Comparison of ENCODE assay signal across 8 cellular contexts in genomic region chr15:55991841-55992768, GRCh38. TPM values are rescaled to one million over a fixed set of nuclear protein-coding genes. Genes with fewer than 3 reads are reported as not detected.
DNase-seq lines count a peak whose midpoint lies in the region; ATAC-seq and TF ChIP-seq lines count a peak whose summit lies in the region.

No MANE protein-coding gene starts in this region.

- no peaks in the 10 kb centered on the region for H3K79me2 ChIP-seq in KMS-11 (ENCODE audit: insufficient read depth, low read depth)

- H3K27me3 Mint-ChIP-seq in naive thymus-derived CD8-positive, alpha-beta T cell = no peaks in the 10 kb centered on the region

- no peak for TF ChIP-seq CTCF in BE2C (IDR thresholded peaks at IDR 0.05; ENCODE audit: low read depth, low read length)
- TF ChIP-seq CTCF in KMS-11 (conservative IDR thresholded peaks at IDR 0.05; ENCODE audit: low read depth, low read length) = no peak
- no peak for TF ChIP-seq CTCF in colonic mucosa (IDR thresholded peaks at IDR 0.05)

- H4K20me1 ChIP-seq in KMS-11 (ENCODE audit: insufficient read depth) = no peaks in the 10 kb centered on the region

- intact Hi-C loops in colonic mucosa (cut with DNase I) = loop anchor here (10.0 kb wide), 1 partner anchor 253 kb away; the partner anchor contains the start of gene RFX7

- H3K4me1 Mint-ChIP-seq in naive thymus-derived CD8-positive, alpha-beta T cell = peaks cover 2 to 21% (median 17%) of the 10 kb centered on the region in 4 donors

- no peak for ATAC-seq in naive thymus-derived CD8-positive, alpha-beta T cell
- no peak for ATAC-seq in HG02610 (IDR thresholded peaks at IDR 0.05; ENCODE audit: unreplicated experiment)

- H3K27ac ChIP-seq in KMS-11 (no peak overlapping the region), colonic mucosa (peak overlapping the region; percentile 88)

- peak overlapping the region; percentile 96 for H2AFZ ChIP-seq in KMS-11 (ENCODE audit: low read depth)

- peak overlapping the region; percentile 83 for H3K4me3 ChIP-seq in BE2C (ENCODE audit: low read depth, low read length)
- no peak overlapping the region for H3K4me3 ChIP-seq in KMS-11 (IDR thresholded peaks at IDR 0.05; ENCODE audit: insufficient read depth, low read depth, low read length)
- H3K4me3 ChIP-seq in colonic mucosa = peak overlapping the region; percentile 80

- H3K36me3 Mint-ChIP-seq in naive thymus-derived CD8-positive, alpha-beta T cell = no peaks in the 10 kb centered on the region

- H3K36me3 ChIP-seq in BE2C (no peaks in the 10 kb centered on the region; the same call in 1 of the 2 replicates), KMS-11 (ENCODE audit: insufficient read depth) (no peaks in the 10 kb centered on the region), colonic mucosa (no peaks in the 10 kb centered on the region)

- H3K9me3 ChIP-seq in BE2C (no peaks in the 10 kb centered on the region), colonic mucosa (no peaks in the 10 kb centered on the region)

- H3K27me3 ChIP-seq in BE2C = no peaks in the 10 kb centered on the region
- H3K27me3 ChIP-seq in KMS-11 (ENCODE audit: insufficient read depth, low read depth) = no peaks in the 10 kb centered on the region
- no peaks in the 10 kb centered on the region for H3K27me3 ChIP-seq in colonic mucosa

- H3K9ac ChIP-seq in KMS-11 (no peak overlapping the region), colonic mucosa (ENCODE audit: low read depth in 2 of 2, low read length in 2 of 2) (peak overlapping the region in 1 of 2 donors; percentile 73)

- H3K27ac Mint-ChIP-seq in naive thymus-derived CD8-positive, alpha-beta T cell = peak overlapping the region in 8 of 10 donors; percentile 30 to 93 (median 77)

- H3K4me3 Mint-ChIP-seq in naive thymus-derived CD8-positive, alpha-beta T cell = peak overlapping the region; percentile 82 to 94 (median 90)

- H3K4me1 ChIP-seq in BE2C (peaks cover 8% of the 10 kb centered on the region), KMS-11 (ENCODE audit: low read depth, poor library complexity, severe bottlenecking) (peaks cover 10% of the 10 kb centered on the region), colonic mucosa (peaks cover 5% of the 10 kb centered on the region)

- H3K9me3 Mint-ChIP-seq in naive thymus-derived CD8-positive, alpha-beta T cell = no peaks in the 10 kb centered on the region

- DNase-seq in BE2C = no peak
- DNase-seq in colonic mucosa = no peak
- peak in 1 of 10 donors; percentile 6 for DNase-seq in naive thymus-derived CD8-positive, alpha-beta T cell
- DNase-seq in epidermal melanocyte (ENCODE audit: insufficient read length, low spot score) = no peak
- DNase-seq in hepatic stellate cell (ENCODE audit: low spot score) = no peak
- no peak for DNase-seq in DMS153 (lab: John Stamatoyannopoulos, UW)

- POLR2A ChIA-PET in naive thymus-derived CD8-positive, alpha-beta T cell (lab: Charles Lee) = interaction anchor here (1.4 kb wide), 1 partner anchor 254 kb away, joined by 3 read pairs; no protein-coding TSS in a partner anchor

- H3K4me2 ChIP-seq in KMS-11 = peak overlapping the region; percentile 58

RNA-seq across cellular contexts. Expression of gene NEDD4, which starts 1.3 kb away (rescaled TPM):
- 8.6 TPM for polyA plus RNA-seq in BE2C (2012; ENCODE audit: insufficient read depth, insufficient read length, low read depth)
- 10 to 100 TPM; 14.5 to 15.3 TPM for total RNA-seq in colonic mucosa
- total RNA-seq in naive thymus-derived CD8-positive, alpha-beta T cell = 1 to 10 TPM; 3.2 to 4.1 TPM
- polyA plus RNA-seq in naive thymus-derived CD8-positive, alpha-beta T cell = 1 to 10 TPM; 2.3 to 4.6 (median 3.7) TPM
